Comparison of ENCODE assay signal across 8 cellular contexts in the genomic region with DNA sequence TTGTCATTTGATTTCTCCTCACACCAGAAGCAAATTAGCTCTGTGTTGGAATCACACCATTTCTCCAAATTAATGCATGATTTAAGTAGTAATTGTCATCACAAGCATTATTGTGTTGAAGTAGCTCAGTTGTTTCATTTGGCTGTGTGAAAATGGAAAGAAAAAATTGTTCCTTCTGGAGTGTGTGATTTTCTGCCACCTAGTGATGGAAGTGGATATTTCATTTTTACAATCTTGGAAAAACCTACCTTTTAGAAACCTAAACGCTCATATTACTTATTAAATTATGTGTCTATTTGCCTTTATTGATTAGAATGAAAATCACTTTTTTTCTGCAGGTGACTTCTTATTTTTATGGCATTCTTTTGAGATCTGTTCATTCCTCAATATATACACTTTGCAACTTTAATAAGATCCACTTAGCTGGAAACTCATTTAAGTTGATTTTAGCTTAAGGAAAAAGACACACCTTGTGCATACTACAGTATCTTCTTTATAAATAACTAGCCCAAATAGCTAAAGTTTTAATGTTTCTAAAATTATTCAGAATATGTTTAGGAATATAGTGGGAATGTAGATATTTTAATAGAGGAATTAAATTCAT. TPM values are rescaled to one million over a fixed set of nuclear protein-coding genes. Genes with fewer than 3 reads are reported as not detected.
DNase-seq lines count a peak whose midpoint lies in the region; ATAC-seq and TF ChIP-seq lines count a peak whose summit lies in the region.

No MANE protein-coding gene starts in this region.

- TF ChIP-seq CTCF in C4-2B (conservative IDR thresholded peaks at IDR 0.05) (peak; percentile 87), endodermal cell (conservative IDR thresholded peaks at IDR 0.05) (peak; percentile 76), prostate gland (IDR thresholded peaks at IDR 0.05) (peak in 3 of 4 experiments; percentile 38 to 71 (median 56))

- WGBS in endodermal cell (ENCODE audit: insufficient coverage in 1 of 2, insufficient read length in 1 of 2), 2 experiments: no CpG with 5 or more reads among the region's 1 CpG
- WGBS in prostate gland: 7% methylated on average over 1 of the region's 1 CpG

- H3K27me3 ChIP-seq in endodermal cell (ENCODE audit: control insufficient read depth, insufficient read depth, low read length, poor library complexity, severe bottlenecking) (no peaks in the 10 kb centered on the region), prostate gland (replicated peaks; ENCODE audit: insufficient read depth) (no peaks in the 10 kb centered on the region)

- no peak overlapping the region for H3K4me3 Mint-ChIP-seq in endodermal cell

- no peak overlapping the region for H3K27ac Mint-ChIP-seq in endodermal cell

- H3K4me1 ChIP-seq in endodermal cell (ENCODE audit: control insufficient read depth, insufficient read depth, low read length) (no peaks in the 10 kb centered on the region), prostate gland (replicated peaks) (no peaks in the 10 kb centered on the region)

- intact Hi-C loops in prostate gland (cut with DNase I): loop anchor here (2.0 kb wide), 1 partner anchor 371 kb away; no protein-coding TSS in a partner anchor

- H3K36me3 Mint-ChIP-seq in endodermal cell (ENCODE audit: low read depth): no peaks in the 10 kb centered on the region

- H3K9ac ChIP-seq in endodermal cell (ENCODE audit: extremely low read depth, low read length, poor library complexity, severe bottlenecking): no peak overlapping the region

- no peaks in the 10 kb centered on the region for H3K27me3 Mint-ChIP-seq in endodermal cell (ENCODE audit: insufficient read depth)

- H3K27ac ChIP-seq in C4-2B (no peak overlapping the region), endodermal cell (ENCODE audit: low read depth, low read length) (no peak overlapping the region), prostate gland (no peak overlapping the region)

- no peaks in the 10 kb centered on the region for H3K36me3 ChIP-seq in endodermal cell (ENCODE audit: control insufficient read depth, insufficient read depth, low read length)
- no peaks in the 10 kb centered on the region for H3K36me3 ChIP-seq in prostate gland

- no peaks in the 10 kb centered on the region for H3K9me3 Mint-ChIP-seq in endodermal cell

- H3K4me3 ChIP-seq in endodermal cell (ENCODE audit: low read length) (no peak overlapping the region), prostate gland (no peak overlapping the region)

- H3K4me1 Mint-ChIP-seq in endodermal cell: no peaks in the 10 kb centered on the region

- DNase-seq in NCI-H345 treated with DMSO at 0.1 percent for 48 hours (lab: John Stamatoyannopoulos, UW; ENCODE audit: unreplicated experiment): peak; percentile 10
- no peak for DNase-seq in endodermal cell
- no peak for DNase-seq in prostate gland (ENCODE audit: low spot score)

- ATAC-seq in GM19328 (IDR thresholded peaks at IDR 0.05; ENCODE audit: unreplicated experiment): peak; percentile 50
- no peak for ATAC-seq in GM19324 (IDR thresholded peaks at IDR 0.05; ENCODE audit: low FRiP score, unreplicated experiment)
- no peak for ATAC-seq in GM18861 (IDR thresholded peaks at IDR 0.05; ENCODE audit: unreplicated experiment)
- no peak for ATAC-seq in activated CD4-positive, CD25-positive, alpha-beta regulatory T cell treated with anti-CD3 and anti-CD28 coated beads, Interleukin-2, amount 50 U/mL, for 24 hours

- no peaks in the 10 kb centered on the region for H3K9me3 ChIP-seq in endodermal cell (ENCODE audit: control insufficient read depth, low read length)
- H3K9me3 ChIP-seq in prostate gland: no peaks in the 10 kb centered on the region

- no peak for TF ChIP-seq POLR2A in prostate gland (IDR thresholded peaks at IDR 0.05)

RNA-seq across cellular contexts. Expression of gene SRI, which starts 50.0 kb away (rescaled TPM):
- total RNA-seq in endodermal cell (10 to 100 TPM; 89.9 to 94.7 TPM), prostate gland (10 to 100 TPM; 61.9 to 78.8 TPM)
- 156 TPM for polyA plus RNA-seq in endodermal cell (2013, experiment 1 of 2)
- 129 TPM for polyA plus RNA-seq in endodermal cell (2013, experiment 2 of 2)
